Comparison of ENCODE assay signal across 14 cellular contexts in genomic region chr1:235939488-235939775, GRCh38.
A peak's percentile ranks its signal among the peaks of the same experiment; 100 is the strongest.
DNase-seq lines count a peak whose midpoint lies in the region; ATAC-seq, FAIRE-seq and TF ChIP-seq lines count a peak whose summit lies in the region.
"Had no signal": no experiment of that assay in that cellular context is flagged by ENCODE, and none has a peak within 500 bp of the region (broad histone marks: within the 10 kb centered on the region; RNA-seq: fewer than 3 reads in every experiment).

No MANE protein-coding gene starts in this region.

- TF ChIP-seq CTCF in heart left ventricle (IDR thresholded peaks at IDR 0.05) (no peak), upper lobe of right lung (IDR thresholded peaks at IDR 0.05) (no peak)

- H3K27me3 ChIP-seq in heart left ventricle (no peaks in the 10 kb centered on the region), upper lobe of right lung (no peaks in the 10 kb centered on the region), small intestine (ENCODE audit: control insufficient read depth in 2 of 2, insufficient read depth in 2 of 2, low read length in 2 of 2) (no peaks in the 10 kb centered on the region)

- H3K4me3 Mint-ChIP-seq in activated T-helper 2 cell treated with anti-CD3 and anti-CD28 coated beads, Interferon-gamma antibody, Interleukin-2, Interleukin-4, amounts not matched to agents 10 μg/mL and 5 μg/mL and 100 μg/mL, durations not matched to agents 14 hours and 24 hours and 36 hours (ENCODE audit: low read depth), result no peak overlapping the region

- no peak for DNase-seq in heart left ventricle
- DNase-seq in cardiac septum (ENCODE audit: low spot score), result no peak
- DNase-seq in activated T-helper 2 cell treated with anti-CD3 and anti-CD28 coated beads, Interferon-gamma antibody, Interleukin-2, Interleukin-4, amounts not matched to agents 10 μg/mL and 5 μg/mL and 100 μg/mL, durations not matched to agents 14 hours and 24 hours and 36 hours (ENCODE audit: low spot score), result no peak
- peak; percentile 54 for DNase-seq in iris pigment epithelial cell (ENCODE audit: low read depth)
- DNase-seq in upper lobe of right lung, result no peak
- no peak for DNase-seq in cerebellar nuclear complex (lab: John Stamatoyannopoulos, UW)
- no peak for DNase-seq in small intestine
- DNase-seq: left ventricle myocardium superior, NCI-H2081 treated with DMSO at 0.1 percent for 48 hours, NCI-H69, T1000 had no signal

- FAIRE-seq in small intestine (lab: Jason Lieb, UNC), result no peak
- FAIRE-seq: colon had no signal

- peaks cover 30% of the 10 kb centered on the region for H3K4me1 Mint-ChIP-seq in activated T-helper 2 cell treated with anti-CD3 and anti-CD28 coated beads, Interferon-gamma antibody, Interleukin-2, Interleukin-4, amounts not matched to agents 10 μg/mL and 5 μg/mL and 100 μg/mL, durations not matched to agents 14 hours and 24 hours and 36 hours (ENCODE audit: low read depth)

- H3K4me3 ChIP-seq in heart left ventricle (no peak overlapping the region), upper lobe of right lung (no peak overlapping the region), small intestine (ENCODE audit: low read depth in 1 of 2, low read length in 2 of 2) (no peak overlapping the region)

- H3K27ac ChIP-seq in heart left ventricle, result peak overlapping the region in 8 of 12 donors; percentile 20 to 81 (median 36)
- H3K27ac ChIP-seq in upper lobe of right lung, result peak overlapping the region; percentile 63
- peak overlapping the region in 1 of 2 donors; percentile 58 for H3K27ac ChIP-seq in small intestine (ENCODE audit: low read depth in 1 of 2, low read length in 1 of 2)
- H3K27ac ChIP-seq: RWPE1 had no signal

- intact Hi-C loops in heart left ventricle (cut with DNase I), result no loop called here
- intact Hi-C loops in cardiac septum (cut with DNase I), result no loop called here
- intact Hi-C loops in activated T-helper 2 cell treated with anti-CD3 and anti-CD28 coated beads, Interferon-gamma antibody, Interleukin-2, Interleukin-4, amounts not matched to agents 10 μg/mL and 5 μg/mL and 100 μg/mL, durations not matched to agents 14 hours and 24 hours and 36 hours (cut with micrococcal nuclease), result no loop called here
- intact Hi-C loops in upper lobe of right lung (cut with DNase I), result no loop called here

- peaks cover 5% of the 10 kb centered on the region for H3K27me3 Mint-ChIP-seq in activated T-helper 2 cell treated with anti-CD3 and anti-CD28 coated beads, Interferon-gamma antibody, Interleukin-2, Interleukin-4, amounts not matched to agents 10 μg/mL and 5 μg/mL and 100 μg/mL, durations not matched to agents 14 hours and 24 hours and 36 hours (ENCODE audit: low read depth)

- no peaks in the 10 kb centered on the region for H3K36me3 Mint-ChIP-seq in activated T-helper 2 cell treated with anti-CD3 and anti-CD28 coated beads, Interferon-gamma antibody, Interleukin-2, Interleukin-4, amounts not matched to agents 10 μg/mL and 5 μg/mL and 100 μg/mL, durations not matched to agents 14 hours and 24 hours and 36 hours (ENCODE audit: low read depth)

- WGBS in heart left ventricle, 4 donors, result 82 to 88% (median 84%) methylated on average over 1 of the region's 1 CpG
- 46 to 71% (median 55%) methylated on average over 1 of the region's 1 CpG for WGBS in small intestine, 3 donors

- no peaks in the 10 kb centered on the region for H3K9me3 Mint-ChIP-seq in activated T-helper 2 cell treated with anti-CD3 and anti-CD28 coated beads, Interferon-gamma antibody, Interleukin-2, Interleukin-4, amounts not matched to agents 10 μg/mL and 5 μg/mL and 100 μg/mL, durations not matched to agents 14 hours and 24 hours and 36 hours

- no peaks in the 10 kb centered on the region for H3K36me3 ChIP-seq in heart left ventricle
- no peaks in the 10 kb centered on the region for H3K36me3 ChIP-seq in upper lobe of right lung
- no peaks in the 10 kb centered on the region for H3K36me3 ChIP-seq in small intestine (ENCODE audit: control insufficient read depth in 2 of 2, insufficient read depth in 2 of 2, low read length in 2 of 2)

- ATAC-seq in heart left ventricle, result no peak
- no peak for ATAC-seq in upper lobe of right lung
- no peak for ATAC-seq in GM18502 (IDR thresholded peaks at IDR 0.05; ENCODE audit: poor library complexity, unreplicated experiment)

- no peaks in the 10 kb centered on the region for H3K9me3 ChIP-seq in heart left ventricle
- no peaks in the 10 kb centered on the region for H3K9me3 ChIP-seq in upper lobe of right lung
- H3K9me3 ChIP-seq in small intestine (ENCODE audit: control insufficient read depth, low read depth), result no peaks in the 10 kb centered on the region

- peaks cover 0 to 79% (median 4%) of the 10 kb centered on the region in 12 donors for H3K4me1 ChIP-seq in heart left ventricle
- peaks cover 41% of the 10 kb centered on the region for H3K4me1 ChIP-seq in upper lobe of right lung
- peaks cover 0 to 6% of the 10 kb centered on the region in 2 donors for H3K4me1 ChIP-seq in small intestine (ENCODE audit: control insufficient read depth in 2 of 2, insufficient read depth in 1 of 2, low read depth in 1 of 2, low read length in 1 of 2)

- TF ChIP-seq POLR2A in heart left ventricle (IDR thresholded peaks at IDR 0.05), result no peak

- H3K27ac Mint-ChIP-seq in activated T-helper 2 cell treated with anti-CD3 and anti-CD28 coated beads, Interferon-gamma antibody, Interleukin-2, Interleukin-4, amounts not matched to agents 10 μg/mL and 5 μg/mL and 100 μg/mL, durations not matched to agents 14 hours and 24 hours and 36 hours, result peak overlapping the region; percentile 63
